Comparison of ENCODE assay signal across 18 cellular contexts in the genomic region with DNA sequence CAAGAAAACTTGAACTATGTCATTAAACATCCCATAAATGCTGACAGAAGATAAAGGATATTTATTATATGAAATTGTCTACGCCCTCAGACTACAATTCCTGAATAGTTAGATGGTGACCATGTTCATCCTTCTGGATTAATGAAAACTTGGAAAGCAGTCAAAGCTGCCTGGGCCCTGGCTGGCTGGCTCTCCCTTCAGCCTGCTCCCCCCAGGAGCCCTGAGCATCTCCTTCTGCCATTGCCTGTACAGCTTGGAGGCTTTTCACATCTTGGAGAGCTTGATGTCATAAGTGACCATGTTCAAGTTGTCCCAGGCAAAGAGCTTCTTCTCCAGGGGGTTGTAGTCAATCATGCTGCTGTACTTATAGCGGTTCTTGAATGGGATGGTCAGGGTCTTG. TPM values are rescaled to one million over a fixed set of nuclear protein-coding genes. Genes with fewer than 3 reads are reported as not detected.
DNase-seq lines count a peak whose midpoint lies in the region; TF ChIP-seq lines count a peak whose summit lies in the region.
"Had no signal": no experiment of that assay in that cellular context is flagged by ENCODE, and none has a peak within 500 bp of the region (broad histone marks: within the 10 kb centered on the region; RNA-seq: fewer than 3 reads in every experiment).

No MANE protein-coding gene starts in this region.

- peak; percentile 78 for DNase-seq in G401 (ENCODE audit: low spot score)
- peak; percentile 70 for DNase-seq in cerebellar cortex (ENCODE audit: low spot score)
- DNase-seq in H4 (ENCODE audit: low spot score) = no peak
- DNase-seq in nucleus accumbens (lab: John Stamatoyannopoulos, UW) = no peak
- no peak for DNase-seq in GM10248 (ENCODE audit: extremely low spot score)
- DNase-seq: 8988T; ACHN; BE2C; CD4-positive, alpha-beta memory T cell; CD4-positive, CD25-positive, alpha-beta regulatory T cell; CD8-positive, alpha-beta memory T cell; COR-L47; DMS 273 treated with DMSO at 0.1 percent for 48 hours; DMS153; DMS53; DMS79; GDM1 had no signal

- POLR2A ChIA-PET in GM10248 (lab: Yijun Ruan, JAX) = no interaction called here

- CTCF ChIA-PET in GM10248 (lab: Yijun Ruan, JAX) = interaction anchor here (5.1 kb wide), 1 partner anchor 9 kb away, joined by 28 read pairs; no protein-coding TSS in a partner anchor

- no peak for TF ChIP-seq CTCF in GM10248 (IDR thresholded peaks at IDR 0.05; ENCODE audit: control extremely low read depth, extremely low read depth, low read depth, missing control alignments)

- in situ Hi-C loops in G401 (cut with HindIII; ENCODE audit: low sequenced_read_pairs) = no loop called here

RNA-seq across cellular contexts. Expression of a gene that starts 13.6 kb away (rescaled TPM):
- not detected in 2 replicates for total RNA-seq in G401 (2014; rRNA removed; shearing (Covaris generic))
- not detected in 2 replicates for total RNA-seq in H4 (2014; rRNA removed; shearing (Covaris generic))
- total RNA-seq: CD4-positive, CD25-positive, alpha-beta regulatory T cell; CD8-positive, alpha-beta memory T cell had no signal

RNA-seq across cellular contexts. Expression of a gene that starts 16.8 kb away (rescaled TPM):
- 84.2 and 106 TPM in 2 replicates for total RNA-seq in G401 (2014; rRNA removed; shearing (Covaris generic))
- not detected in 2 replicates for total RNA-seq in H4 (2014; rRNA removed; shearing (Covaris generic))
- total RNA-seq: A673; CD4-positive, alpha-beta memory T cell; CD4-positive, CD25-positive, alpha-beta regulatory T cell; CD8-positive, alpha-beta memory T cell had no signal

Comparison
In these comparisons a context has a peak if more than half of its experiments do, and no peak if none do; other contexts are left out.
1. DNase-seq: peak in G401 (single experiment) and cerebellar cortex (single experiment); none in H4 (single experiment), nucleus accumbens (0 of 56) and GM10248 (single experiment).
2. RNA of a gene that starts 16.8 kb away (total RNA-seq): 84.2 to 106 TPM in G401; not detected in H4; every median in the first group is over 10 times any median in the second.